In the genomic region with DNA sequence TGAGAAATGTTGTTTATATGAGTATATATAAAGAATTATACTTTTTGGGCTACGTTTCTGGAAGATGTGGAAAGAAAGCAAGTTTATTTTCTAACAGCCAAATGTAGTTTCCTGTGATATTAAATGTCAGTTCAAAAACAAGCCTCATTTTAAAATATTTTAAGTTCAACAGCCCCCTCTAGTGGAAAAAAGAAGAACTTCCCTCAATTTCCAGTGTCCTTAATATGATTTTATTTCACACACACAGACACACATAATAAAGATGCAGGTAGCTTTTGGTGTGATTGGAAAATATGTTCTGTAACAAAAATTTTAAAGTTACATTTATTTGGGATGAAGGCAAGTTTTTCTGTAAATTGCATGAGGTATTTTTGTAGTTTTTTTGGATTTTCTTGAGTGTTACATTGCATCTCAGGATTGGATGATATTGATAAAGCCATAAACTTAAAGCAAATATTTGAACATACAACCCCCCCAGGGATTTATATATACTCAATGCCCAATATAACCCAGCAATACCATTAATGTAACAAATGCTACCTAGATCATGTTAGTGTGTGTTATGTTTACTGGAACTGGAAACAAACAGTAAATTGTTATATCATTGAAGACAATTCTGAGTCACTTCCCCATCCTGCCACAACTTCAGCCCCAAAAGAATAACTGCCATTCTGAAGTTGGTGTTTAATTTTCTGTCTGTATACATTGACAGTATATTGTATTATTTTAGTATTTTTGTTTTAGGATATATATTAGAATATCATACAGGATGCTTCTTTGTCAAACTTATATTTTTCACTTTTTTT, we compare ENCODE assay signal across 8 cellular contexts. TPM values are rescaled to one million over a fixed set of nuclear protein-coding genes. Genes with fewer than 3 reads are reported as not detected.
DNase-seq lines count a peak whose midpoint lies in the region; ATAC-seq and TF ChIP-seq lines count a peak whose summit lies in the region.

No MANE protein-coding gene starts in this region.

- CTCF ChIA-PET in HEK293 (lab: Yijun Ruan, JAX), result interaction anchor here (0.5 to 2.5 kb wide), 29 partner anchors 9 to 1555 kb away, joined by 3 to 14 read pairs (median 4); a partner anchor contains a TSS
- CTCF ChIA-PET in MCF 10A (lab: Yijun Ruan, JAX), result interaction anchor here (0.6 to 2.4 kb wide), 24 partner anchors 8 to 1092 kb away, joined by 3 to 15 read pairs (median 4); a partner anchor contains a TSS

- DNase-seq in DMS79 treated with DMSO at 0.1 percent for 48 hours (lab: John Stamatoyannopoulos, UW), result peak; percentile 57
- peak; percentile 7 to 80 for DNase-seq in NCI-H446 (lab: John Stamatoyannopoulos, UW)
- DNase-seq in MCF 10A (ENCODE audit: unreplicated experiment), result peak; percentile 51

- intact Hi-C loops in MCF 10A (cut with micrococcal nuclease), result loop anchor here (2.0 to 5.0 kb wide), 6 partner anchors 54 to 502 kb away; a partner anchor contains a TSS

- H3K27ac ChIP-seq in HEK293 (ENCODE audit: extremely low read depth, low read depth, low read length), result no peak overlapping the region
- no peak overlapping the region for H3K27ac ChIP-seq in liver (ENCODE audit: low read depth in 1 of 2, low read length in 2 of 2)

- no peaks in the 10 kb centered on the region for H3K27me3 Mint-ChIP-seq in MCF 10A (ENCODE audit: insufficient read depth, unreplicated experiment)

- no peaks in the 10 kb centered on the region for H3K4me1 Mint-ChIP-seq in MCF 10A (ENCODE audit: insufficient read depth, unreplicated experiment)

- no peaks in the 10 kb centered on the region for H3K9me3 ChIP-seq in HEK293 (ENCODE audit: control insufficient read depth, insufficient read depth, low read depth, low read length)
- no peaks in the 10 kb centered on the region for H3K9me3 ChIP-seq in liver (ENCODE audit: control insufficient read depth in 4 of 4, low read length in 3 of 4)

- ATAC-seq in HG03196 (IDR thresholded peaks at IDR 0.05; ENCODE audit: unreplicated experiment), result no peak
- no peak for ATAC-seq in HG02763 (IDR thresholded peaks at IDR 0.05; ENCODE audit: unreplicated experiment)
- ATAC-seq in HG03521 (IDR thresholded peaks at IDR 0.05; ENCODE audit: unreplicated experiment), result no peak

- peak; percentile 77 to 80 for TF ChIP-seq RAD21 in liver (IDR thresholded peaks at IDR 0.05)

- H3K27me3 ChIP-seq in liver (ENCODE audit: control insufficient read depth in 4 of 4, insufficient read depth in 4 of 4, low read length in 3 of 4), result no peaks in the 10 kb centered on the region

- BruUV-seq in MCF 10A (replicated peaks; lab: Mats Ljungman, UMichigan), result no TSS peak

- TF ChIP-seq CTCF in HEK293 (tag by site-specific recombination; IDR thresholded peaks at IDR 0.05) (no peak), MCF 10A (IDR thresholded peaks at IDR 0.05; ENCODE audit: unreplicated experiment) (peak; percentile 43), liver (IDR thresholded peaks at IDR 0.05; ENCODE audit: low read depth, low read length, missing input control) (peak; percentile 82)

- H3K9ac ChIP-seq in liver (ENCODE audit: low read depth in 1 of 2, low read length in 2 of 2), result no peak overlapping the region

- H3K9me3 Mint-ChIP-seq in MCF 10A (ENCODE audit: unreplicated experiment), result no peaks in the 10 kb centered on the region

- H3K4me1 ChIP-seq in HEK293 (ENCODE audit: control insufficient read depth, insufficient read depth, low read length) (no peaks in the 10 kb centered on the region; the same call in 1 of the 2 replicates), liver (ENCODE audit: control insufficient read depth in 4 of 4, insufficient read depth in 4 of 4, low read length in 3 of 4) (no peaks in the 10 kb centered on the region)

- POLR2A ChIA-PET in HEK293 (lab: Yijun Ruan, JAX) (interaction anchor here (1.2 kb wide), 1 partner anchor 54 kb away, joined by 3 read pairs; a partner anchor contains a TSS), MCF 10A (lab: Yijun Ruan, JAX) (interaction anchor here (0.7 to 1.6 kb wide), 3 partner anchors 45 to 336 kb away, joined by 3 to 10 read pairs (median 4); a partner anchor contains a TSS)

- 3% methylated on average over 1 of the region's 1 CpG for WGBS in liver

- no peak overlapping the region for H3K27ac Mint-ChIP-seq in MCF 10A (ENCODE audit: low read depth, unreplicated experiment)

- H3K4me3 ChIP-seq in HEK293 (ENCODE audit: low read depth, low read length), result no peak overlapping the region
- no peak overlapping the region for H3K4me3 ChIP-seq in liver (ENCODE audit: low read depth in 1 of 3, low read length in 3 of 3)

- H3K4me3 Mint-ChIP-seq in MCF 10A (ENCODE audit: unreplicated experiment), result no peak overlapping the region

- H3K36me3 ChIP-seq in HEK293 (ENCODE audit: control insufficient read depth in 2 of 2, insufficient read depth in 1 of 2, low read length in 2 of 2), result no peaks in the 10 kb centered on the region
- H3K36me3 ChIP-seq in liver (ENCODE audit: control insufficient read depth in 4 of 4, insufficient read depth in 3 of 4, low read depth in 1 of 4, low read length in 3 of 4), result no peaks in the 10 kb centered on the region

- H3K36me3 Mint-ChIP-seq in MCF 10A (ENCODE audit: insufficient read depth, unreplicated experiment), result no peaks in the 10 kb centered on the region

TF ChIP-seq in HEK293, 187 proteins besides CTCF, POLR2A, EP300 and RAD21:
- TF ChIP-seq, protein P1, sequence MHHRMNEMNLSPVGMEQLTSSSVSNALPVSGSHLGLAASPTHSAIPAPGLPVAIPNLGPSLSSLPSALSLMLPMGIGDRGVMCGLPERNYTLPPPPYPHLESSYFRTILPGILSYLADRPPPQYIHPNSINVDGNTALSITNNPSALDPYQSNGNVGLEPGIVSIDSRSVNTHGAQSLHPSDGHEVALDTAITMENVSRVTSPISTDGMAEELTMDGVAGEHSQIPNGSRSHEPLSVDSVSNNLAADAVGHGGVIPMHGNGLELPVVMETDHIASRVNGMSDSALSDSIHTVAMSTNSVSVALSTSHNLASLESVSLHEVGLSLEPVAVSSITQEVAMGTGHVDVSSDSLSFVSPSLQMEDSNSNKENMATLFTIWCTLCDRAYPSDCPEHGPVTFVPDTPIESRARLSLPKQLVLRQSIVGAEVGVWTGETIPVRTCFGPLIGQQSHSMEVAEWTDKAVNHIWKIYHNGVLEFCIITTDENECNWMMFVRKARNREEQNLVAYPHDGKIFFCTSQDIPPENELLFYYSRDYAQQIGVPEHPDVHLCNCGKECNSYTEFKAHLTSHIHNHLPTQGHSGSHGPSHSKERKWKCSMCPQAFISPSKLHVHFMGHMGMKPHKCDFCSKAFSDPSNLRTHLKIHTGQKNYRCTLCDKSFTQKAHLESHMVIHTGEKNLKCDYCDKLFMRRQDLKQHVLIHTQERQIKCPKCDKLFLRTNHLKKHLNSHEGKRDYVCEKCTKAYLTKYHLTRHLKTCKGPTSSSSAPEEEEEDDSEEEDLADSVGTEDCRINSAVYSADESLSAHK (tag by site-specific recombination; IDR thresholded peaks at IDR 0.05), result no peak
- peak; percentile 57 for TF ChIP-seq ZNF654 (tag by site-specific recombination; IDR thresholded peaks at IDR 0.05; ENCODE audit: low read depth)
TF ChIP-seq in HEK293: peak in this region for 1.

TF ChIP-seq in liver, 16 proteins besides CTCF, POLR2A, EP300 and RAD21:
- no peak for TF ChIP-seq SP1 (IDR thresholded peaks at IDR 0.05)
- TF ChIP-seq, protein P2, sequence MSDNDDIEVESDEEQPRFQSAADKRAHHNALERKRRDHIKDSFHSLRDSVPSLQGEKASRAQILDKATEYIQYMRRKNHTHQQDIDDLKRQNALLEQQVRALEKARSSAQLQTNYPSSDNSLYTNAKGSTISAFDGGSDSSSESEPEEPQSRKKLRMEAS (IDR thresholded peaks at IDR 0.05), result no peak
- TF ChIP-seq YY1 (IDR thresholded peaks at IDR 0.05), result no peak
- TF ChIP-seq HNF4A (conservative IDR thresholded peaks at IDR 0.05), result no peak
- no peak for TF ChIP-seq FOXA2 (IDR thresholded peaks at IDR 0.05)
- TF ChIP-seq HNF4G (IDR thresholded peaks at IDR 0.05), result no peak
- TF ChIP-seq NR2F2 (IDR thresholded peaks at IDR 0.05), result no peak
- no peak for TF ChIP-seq RXRA (IDR thresholded peaks at IDR 0.05)

RNA-seq across cellular contexts. Expression of a gene that starts 54.0 kb away (rescaled TPM):
- 1.7 and 1.8 TPM in 2 replicates for total RNA-seq in MCF 10A (2022)
- total RNA-seq in liver, result 1 to 10 TPM in 1 of 2 donors, under 1 TPM in 1; 0.67 to 1.1 TPM
- under 1 TPM; 0.13 to 0.19 TPM for polyA plus RNA-seq in liver
